ENCODE assay signal across 8 cellular contexts in the genomic region with DNA sequence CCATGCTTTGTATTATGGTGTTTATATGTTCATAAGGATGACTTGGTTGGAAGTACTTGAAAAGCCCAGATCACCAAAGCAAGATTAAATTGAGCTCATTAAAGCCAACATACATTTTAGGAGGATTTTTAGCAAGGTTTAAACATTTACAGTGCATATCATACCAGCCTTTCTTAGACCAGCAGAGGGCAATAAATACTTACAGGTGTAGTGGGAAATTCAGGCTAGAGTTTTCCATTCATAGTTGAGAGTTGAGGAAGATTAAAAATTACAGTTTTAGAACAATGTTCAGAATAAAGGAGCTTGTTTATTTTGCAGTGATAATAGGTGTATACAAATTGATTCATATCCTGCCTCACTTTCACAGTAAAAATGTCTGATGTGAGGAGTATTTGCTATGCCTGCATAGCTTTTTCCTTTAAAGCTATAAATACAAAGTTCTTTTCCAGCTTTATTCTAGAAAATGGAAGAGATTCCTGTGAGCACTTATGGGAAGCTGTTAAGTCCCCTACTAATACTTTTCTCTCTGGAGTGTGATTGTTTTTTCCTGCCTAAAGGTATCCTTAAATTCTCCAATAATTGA. TPM values are rescaled to one million over a fixed set of nuclear protein-coding genes. Genes with fewer than 3 reads are reported as not detected.
DNase-seq lines count a peak whose midpoint lies in the region; ATAC-seq, FAIRE-seq and TF ChIP-seq lines count a peak whose summit lies in the region.

No MANE protein-coding gene starts in this region.

- CTCF ChIA-PET in Panc1 (lab: Charles Lee): interaction anchor here (0.7 to 1.7 kb wide), 7 partner anchors 18 to 927 kb away, joined by 3 to 16 read pairs (median 4); no protein-coding TSS in a partner anchor

- FAIRE-seq in GM12892 (lab: Jason Lieb, UNC): peak; percentile 30

- H3K9me3 Mint-ChIP-seq in endothelial cell (ENCODE audit: unreplicated experiment) (no peaks in the 10 kb centered on the region), glutamatergic neuron (ENCODE audit: unreplicated experiment) (no peaks in the 10 kb centered on the region)
- H3K9me3 Mint-ChIP-seq in activated CD4-positive, alpha-beta T cell treated with anti-CD3 and anti-CD28 coated beads, Interleukin-2, amount 10 ng/mL, durations not matched to agents 24 days and 14 days: no peaks in the 10 kb centered on the region

- TF ChIP-seq CTCF in Panc1 (IDR thresholded peaks at IDR 0.05) (peak; percentile 65; the same call in 1 of the 2 replicates), endothelial cell (IDR thresholded peaks at IDR 0.05; ENCODE audit: unreplicated experiment) (peak; percentile 59), glutamatergic neuron (IDR thresholded peaks at IDR 0.05; ENCODE audit: partially characterized antibody, unreplicated experiment) (no peak)

- BruUV-seq in Panc1 (replicated peaks; lab: Mats Ljungman, UMichigan): no TSS peak

- H3K27me3 ChIP-seq in Panc1 (ENCODE audit: control insufficient read depth, insufficient read depth, low read length): no peaks in the 10 kb centered on the region

- TF ChIP-seq POLR2A in GM12892 (IDR thresholded peaks at IDR 0.05; ENCODE audit: low read depth, low read length): no peak

- no peaks in the 10 kb centered on the region for H3K4me1 Mint-ChIP-seq in endothelial cell (ENCODE audit: unreplicated experiment)
- no peaks in the 10 kb centered on the region for H3K4me1 Mint-ChIP-seq in glutamatergic neuron (ENCODE audit: low read depth, unreplicated experiment)
- peaks cover 4% of the 10 kb centered on the region for H3K4me1 Mint-ChIP-seq in activated CD4-positive, alpha-beta T cell treated with anti-CD3 and anti-CD28 coated beads, Interleukin-2, amount 10 ng/mL, durations not matched to agents 24 days and 14 days

- in situ Hi-C loops in Panc1 (cut with HindIII; ENCODE audit: low pct_unique_long_range_greater_than_20kb, low sequenced_read_pairs): no loop called here

- POLR2A ChIA-PET in Panc1 (lab: Charles Lee): interaction anchor here (0.6 kb wide), 1 partner anchor 537 kb away, joined by 3 read pairs; no protein-coding TSS in a partner anchor

- no peaks in the 10 kb centered on the region for H3K9me3 ChIP-seq in Panc1 (ENCODE audit: control insufficient read depth, insufficient read depth, low read depth, low read length)

- H3K4me1 ChIP-seq in Panc1 (ENCODE audit: control insufficient read depth, insufficient read depth, low read length): no peaks in the 10 kb centered on the region

- H3K4me3 ChIP-seq in Panc1 (ENCODE audit: low read depth in 2 of 2, low read length in 2 of 2): no peak overlapping the region

- H3K36me3 Mint-ChIP-seq in endothelial cell (ENCODE audit: low read depth, unreplicated experiment) (no peaks in the 10 kb centered on the region), glutamatergic neuron (ENCODE audit: unreplicated experiment) (no peaks in the 10 kb centered on the region)
- peaks cover 56% of the 10 kb centered on the region for H3K36me3 Mint-ChIP-seq in activated CD4-positive, alpha-beta T cell treated with anti-CD3 and anti-CD28 coated beads, Interleukin-2, amount 10 ng/mL, durations not matched to agents 24 days and 14 days (ENCODE audit: low read depth)

- H3K36me3 ChIP-seq in Panc1 (ENCODE audit: control insufficient read depth, insufficient read depth, low read length): peaks cover 23% of the 10 kb centered on the region; the same call in 1 of the 2 replicates

- no peak overlapping the region for H3K4me3 Mint-ChIP-seq in endothelial cell (ENCODE audit: unreplicated experiment)
- no peak overlapping the region for H3K4me3 Mint-ChIP-seq in glutamatergic neuron (ENCODE audit: unreplicated experiment)
- no peak overlapping the region for H3K4me3 Mint-ChIP-seq in activated CD4-positive, alpha-beta T cell treated with anti-CD3 and anti-CD28 coated beads, Interleukin-2, amount 10 ng/mL, durations not matched to agents 24 days and 14 days

- ATAC-seq in Panc1: peak; percentile 78
- ATAC-seq in GM18861 (IDR thresholded peaks at IDR 0.05; ENCODE audit: unreplicated experiment): no peak

- H3K27ac ChIP-seq in Panc1 (ENCODE audit: low read length): no peak overlapping the region

- no peaks in the 10 kb centered on the region for H3K27me3 Mint-ChIP-seq in endothelial cell (ENCODE audit: unreplicated experiment)
- H3K27me3 Mint-ChIP-seq in glutamatergic neuron (ENCODE audit: unreplicated experiment): no peaks in the 10 kb centered on the region
- no peaks in the 10 kb centered on the region for H3K27me3 Mint-ChIP-seq in activated CD4-positive, alpha-beta T cell treated with anti-CD3 and anti-CD28 coated beads, Interleukin-2, amount 10 ng/mL, durations not matched to agents 24 days and 14 days

- peak; percentile 19 for DNase-seq in AG08396 (ENCODE audit: low spot score)
- no peak for DNase-seq in GM12892 (ENCODE audit: insufficient read length)
- DNase-seq in Panc1 (ENCODE audit: low read depth, low spot score): no peak
- DNase-seq in endothelial cell (ENCODE audit: low spot score): no peak
- peak; percentile 60 for DNase-seq in myocyte (ENCODE audit: low read depth)
- DNase-seq in glutamatergic neuron: no peak
- DNase-seq in activated CD4-positive, alpha-beta T cell treated with anti-CD3 and anti-CD28 coated beads, Interleukin-2, amount 10 ng/mL, durations not matched to agents 24 days and 14 days: no peak

- intact Hi-C loops in Panc1 (cut with micrococcal nuclease; ENCODE audit: unreplicated experiment): loop anchor here (2.0 kb wide), 1 partner anchor 222 kb away; no protein-coding TSS in a partner anchor
- intact Hi-C loops in activated CD4-positive, alpha-beta T cell treated with anti-CD3 and anti-CD28 coated beads, Interleukin-2, amount 10 ng/mL, durations not matched to agents 24 days and 14 days (cut with micrococcal nuclease): loop anchor here (1.0 kb wide), 3 partner anchors 220 to 297 kb away; no protein-coding TSS in a partner anchor

- no peak overlapping the region for H3K27ac Mint-ChIP-seq in endothelial cell (ENCODE audit: unreplicated experiment)
- H3K27ac Mint-ChIP-seq in glutamatergic neuron (ENCODE audit: unreplicated experiment): no peak overlapping the region
- H3K27ac Mint-ChIP-seq in activated CD4-positive, alpha-beta T cell treated with anti-CD3 and anti-CD28 coated beads, Interleukin-2, amount 10 ng/mL, durations not matched to agents 24 days and 14 days: no peak overlapping the region

RNA-seq across cellular contexts. Expression of gene DTL, which starts 35.3 kb away (rescaled TPM):
- 27.6 TPM for polyA plus RNA-seq in GM12892 (2012; ENCODE audit: missing spikeins)
- 26.7 TPM for total RNA-seq in Panc1 (2021; ENCODE audit: unreplicated experiment)
- polyA plus RNA-seq in Panc1 (2012; ENCODE audit: insufficient read length): 7.8 TPM
- total RNA-seq in endothelial cell (ENCODE audit: unreplicated experiment): 11.6 TPM
- total RNA-seq in myocyte: 0.78 and 1.2 TPM in 2 replicates
- 0.32 TPM for polyA plus RNA-seq in myocyte (2012)
- 7.4 TPM for total RNA-seq in glutamatergic neuron (ENCODE audit: unreplicated experiment)
- total RNA-seq in activated CD4-positive, alpha-beta T cell treated with anti-CD3 and anti-CD28 coated beads, Interleukin-2, amount 10 ng/mL, durations not matched to agents 24 days and 14 days: 90.4 and 99.5 TPM in 2 replicates

RNA-seq across cellular contexts. Expression of gene INTS7, which starts 35.5 kb away (rescaled TPM):
- polyA plus RNA-seq in GM12892 (2012; ENCODE audit: missing spikeins): 19.2 TPM
- 35.5 TPM for total RNA-seq in Panc1 (2021; ENCODE audit: unreplicated experiment)
- polyA plus RNA-seq in Panc1 (2012; ENCODE audit: insufficient read length): 13.9 TPM
- 8.9 TPM for total RNA-seq in endothelial cell (ENCODE audit: unreplicated experiment)
- 12.1 and 12.9 TPM in 2 replicates for total RNA-seq in myocyte
- polyA plus RNA-seq in myocyte (2012): 5.0 TPM
- 17.6 TPM for total RNA-seq in glutamatergic neuron (ENCODE audit: unreplicated experiment)
- total RNA-seq in activated CD4-positive, alpha-beta T cell treated with anti-CD3 and anti-CD28 coated beads, Interleukin-2, amount 10 ng/mL, durations not matched to agents 24 days and 14 days: 34.4 and 36.8 TPM in 2 replicates

Comparison
In these comparisons a context has a peak if more than half of its experiments do, and no peak if none do; other contexts are left out.
1. DNase-seq: peak in AG08396 (single experiment) and myocyte (single experiment); none in GM12892 (single experiment), Panc1 (single experiment), endothelial cell (single experiment), glutamatergic neuron (single experiment) and activated CD4-positive, alpha-beta T cell treated with anti-CD3 and anti-CD28 coated beads, Interleukin-2, amount 10 ng/mL, durations not matched to agents 24 days and 14 days (single experiment).